Comparison of ENCODE assay signal across 1 cellular context in genomic region chr10:50624154-50624865, GRCh38.
A peak's percentile ranks its signal among the peaks of the same experiment; 100 is the strongest.
TF ChIP-seq lines count a peak whose summit lies in the region.

No MANE protein-coding gene starts in this region.

TF ChIP-seq in GM12878, 131 proteins besides CTCF, POLR2A, EP300 and RAD21 (continued from another document and continues in another):
- TF ChIP-seq, protein P1, sequence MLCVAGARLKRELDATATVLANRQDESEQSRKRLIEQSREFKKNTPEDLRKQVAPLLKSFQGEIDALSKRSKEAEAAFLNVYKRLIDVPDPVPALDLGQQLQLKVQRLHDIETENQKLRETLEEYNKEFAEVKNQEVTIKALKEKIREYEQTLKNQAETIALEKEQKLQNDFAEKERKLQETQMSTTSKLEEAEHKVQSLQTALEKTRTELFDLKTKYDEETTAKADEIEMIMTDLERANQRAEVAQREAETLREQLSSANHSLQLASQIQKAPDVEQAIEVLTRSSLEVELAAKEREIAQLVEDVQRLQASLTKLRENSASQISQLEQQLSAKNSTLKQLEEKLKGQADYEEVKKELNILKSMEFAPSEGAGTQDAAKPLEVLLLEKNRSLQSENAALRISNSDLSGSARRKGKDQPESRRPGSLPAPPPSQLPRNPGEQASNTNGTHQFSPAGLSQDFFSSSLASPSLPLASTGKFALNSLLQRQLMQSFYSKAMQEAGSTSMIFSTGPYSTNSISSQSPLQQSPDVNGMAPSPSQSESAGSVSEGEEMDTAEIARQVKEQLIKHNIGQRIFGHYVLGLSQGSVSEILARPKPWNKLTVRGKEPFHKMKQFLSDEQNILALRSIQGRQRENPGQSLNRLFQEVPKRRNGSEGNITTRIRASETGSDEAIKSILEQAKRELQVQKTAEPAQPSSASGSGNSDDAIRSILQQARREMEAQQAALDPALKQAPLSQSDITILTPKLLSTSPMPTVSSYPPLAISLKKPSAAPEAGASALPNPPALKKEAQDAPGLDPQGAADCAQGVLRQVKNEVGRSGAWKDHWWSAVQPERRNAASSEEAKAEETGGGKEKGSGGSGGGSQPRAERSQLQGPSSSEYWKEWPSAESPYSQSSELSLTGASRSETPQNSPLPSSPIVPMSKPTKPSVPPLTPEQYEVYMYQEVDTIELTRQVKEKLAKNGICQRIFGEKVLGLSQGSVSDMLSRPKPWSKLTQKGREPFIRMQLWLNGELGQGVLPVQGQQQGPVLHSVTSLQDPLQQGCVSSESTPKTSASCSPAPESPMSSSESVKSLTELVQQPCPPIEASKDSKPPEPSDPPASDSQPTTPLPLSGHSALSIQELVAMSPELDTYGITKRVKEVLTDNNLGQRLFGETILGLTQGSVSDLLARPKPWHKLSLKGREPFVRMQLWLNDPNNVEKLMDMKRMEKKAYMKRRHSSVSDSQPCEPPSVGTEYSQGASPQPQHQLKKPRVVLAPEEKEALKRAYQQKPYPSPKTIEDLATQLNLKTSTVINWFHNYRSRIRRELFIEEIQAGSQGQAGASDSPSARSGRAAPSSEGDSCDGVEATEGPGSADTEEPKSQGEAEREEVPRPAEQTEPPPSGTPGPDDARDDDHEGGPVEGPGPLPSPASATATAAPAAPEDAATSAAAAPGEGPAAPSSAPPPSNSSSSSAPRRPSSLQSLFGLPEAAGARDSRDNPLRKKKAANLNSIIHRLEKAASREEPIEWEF (IDR thresholded peaks at IDR 0.05; ENCODE audit: insufficient replicate concordance, low read depth, low read length), result no peak
- TF ChIP-seq CEBPB (IDR thresholded peaks at IDR 0.05; ENCODE audit: borderline replicate concordance in 1 of 2, low read depth in 2 of 2, low read length in 2 of 2) (no peak), ZSCAN29 (IDR thresholded peaks at IDR 0.05) (peak; percentile 88), ESRRA (IDR thresholded peaks at IDR 0.05; ENCODE audit: low read length) (peak; percentile 45), ZNF24 (IDR thresholded peaks at IDR 0.05) (0 out of 2 replicates have a peak, but pooled peaks have one; percentile 51), BACH1 (IDR thresholded peaks at IDR 0.05; ENCODE audit: borderline replicate concordance) (peak; percentile 77; the same call in 1 of the 2 replicates), TBL1XR1 (IDR thresholded peaks at IDR 0.05; ENCODE audit: low read depth, low read length) (0 out of 2 replicates have a peak, but pooled peaks have one; percentile 46), SRF (IDR thresholded peaks at IDR 0.05; ENCODE audit: low read depth in 2 of 2, low read length in 2 of 2) (no peak), TCF12 (IDR thresholded peaks at IDR 0.05; ENCODE audit: low read depth, low read length) (no peak), NBN (IDR thresholded peaks at IDR 0.05) (peak; percentile 77), NFYA (IDR thresholded peaks at IDR 0.05; ENCODE audit: borderline replicate concordance, low read depth, low read length) (no peak), NR2C1 (IDR thresholded peaks at IDR 0.05) (peak; percentile 51; the same call in 1 of the 2 replicates), SREBF1 (IDR thresholded peaks at IDR 0.05; ENCODE audit: low read length) (no peak), TAF1 (IDR thresholded peaks at IDR 0.05; ENCODE audit: borderline replicate concordance, low read depth, low read length) (peak; percentile 48; the same call in 1 of the 2 replicates), KLF5 (IDR thresholded peaks at IDR 0.05; ENCODE audit: partially characterized antibody) (peak; percentile 77), TCF3 (IDR thresholded peaks at IDR 0.05; ENCODE audit: borderline replicate concordance, insufficient read depth, low read depth, low read length) (0 out of 2 replicates have a peak, but pooled peaks have one; percentile 20), IKZF1 (conservative IDR thresholded peaks at IDR 0.05) (peak; percentile 87; the same call in 1 of the 2 replicates), PRDM15 (CRISPR knock-in tag; IDR thresholded peaks at IDR 0.05) (no peak), SP1 (IDR thresholded peaks at IDR 0.05; ENCODE audit: low read depth, low read length) (peak; percentile 99), NR2F1 (conservative IDR thresholded peaks at IDR 0.05) (peak; percentile 56), HCFC1 (IDR thresholded peaks at IDR 0.05; ENCODE audit: low read length) (peak; percentile 59; the same call in 1 of the 2 replicates), CBFB (IDR thresholded peaks at IDR 0.05; ENCODE audit: low read depth) (peak; percentile 39; the same call in 1 of the 2 replicates), EGR1 (IDR thresholded peaks at IDR 0.05; ENCODE audit: borderline replicate concordance in 1 of 2, low read depth in 2 of 2, low read length in 2 of 2) (peak in 1 of 2 experiments; percentile 83; a peak in 2 of 3 replicates), CHD1 (IDR thresholded peaks at IDR 0.05; ENCODE audit: low read depth, low read length) (no peak), RB1 (IDR thresholded peaks at IDR 0.05; ENCODE audit: borderline replicate concordance) (peak; percentile 73; the same call in 1 of the 2 replicates), ATF3 (IDR thresholded peaks at IDR 0.05; ENCODE audit: borderline replicate concordance, extremely low read depth, low read depth, low read length) (peak; percentile 15; the same call in 1 of the 2 replicates), SMC3 (IDR thresholded peaks at IDR 0.05; ENCODE audit: borderline replicate concordance, low read length) (no peak), RELB (IDR thresholded peaks at IDR 0.05; ENCODE audit: low read depth) (peak; percentile 92)
- TF ChIP-seq, protein P2, sequence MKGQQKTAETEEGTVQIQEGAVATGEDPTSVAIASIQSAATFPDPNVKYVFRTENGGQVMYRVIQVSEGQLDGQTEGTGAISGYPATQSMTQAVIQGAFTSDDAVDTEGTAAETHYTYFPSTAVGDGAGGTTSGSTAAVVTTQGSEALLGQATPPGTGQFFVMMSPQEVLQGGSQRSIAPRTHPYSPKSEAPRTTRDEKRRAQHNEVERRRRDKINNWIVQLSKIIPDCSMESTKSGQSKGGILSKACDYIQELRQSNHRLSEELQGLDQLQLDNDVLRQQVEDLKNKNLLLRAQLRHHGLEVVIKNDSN (IDR thresholded peaks at IDR 0.05; ENCODE audit: borderline replicate concordance, extremely low read length, insufficient read depth, low read depth, low read length), result no peak
- TF ChIP-seq, protein P3, sequence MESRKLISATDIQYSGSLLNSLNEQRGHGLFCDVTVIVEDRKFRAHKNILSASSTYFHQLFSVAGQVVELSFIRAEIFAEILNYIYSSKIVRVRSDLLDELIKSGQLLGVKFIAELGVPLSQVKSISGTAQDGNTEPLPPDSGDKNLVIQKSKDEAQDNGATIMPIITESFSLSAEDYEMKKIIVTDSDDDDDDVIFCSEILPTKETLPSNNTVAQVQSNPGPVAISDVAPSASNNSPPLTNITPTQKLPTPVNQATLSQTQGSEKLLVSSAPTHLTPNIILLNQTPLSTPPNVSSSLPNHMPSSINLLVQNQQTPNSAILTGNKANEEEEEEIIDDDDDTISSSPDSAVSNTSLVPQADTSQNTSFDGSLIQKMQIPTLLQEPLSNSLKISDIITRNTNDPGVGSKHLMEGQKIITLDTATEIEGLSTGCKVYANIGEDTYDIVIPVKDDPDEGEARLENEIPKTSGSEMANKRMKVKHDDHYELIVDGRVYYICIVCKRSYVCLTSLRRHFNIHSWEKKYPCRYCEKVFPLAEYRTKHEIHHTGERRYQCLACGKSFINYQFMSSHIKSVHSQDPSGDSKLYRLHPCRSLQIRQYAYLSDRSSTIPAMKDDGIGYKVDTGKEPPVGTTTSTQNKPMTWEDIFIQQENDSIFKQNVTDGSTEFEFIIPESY (IDR thresholded peaks at IDR 0.05), result no peak
- TF ChIP-seq, protein P4, sequence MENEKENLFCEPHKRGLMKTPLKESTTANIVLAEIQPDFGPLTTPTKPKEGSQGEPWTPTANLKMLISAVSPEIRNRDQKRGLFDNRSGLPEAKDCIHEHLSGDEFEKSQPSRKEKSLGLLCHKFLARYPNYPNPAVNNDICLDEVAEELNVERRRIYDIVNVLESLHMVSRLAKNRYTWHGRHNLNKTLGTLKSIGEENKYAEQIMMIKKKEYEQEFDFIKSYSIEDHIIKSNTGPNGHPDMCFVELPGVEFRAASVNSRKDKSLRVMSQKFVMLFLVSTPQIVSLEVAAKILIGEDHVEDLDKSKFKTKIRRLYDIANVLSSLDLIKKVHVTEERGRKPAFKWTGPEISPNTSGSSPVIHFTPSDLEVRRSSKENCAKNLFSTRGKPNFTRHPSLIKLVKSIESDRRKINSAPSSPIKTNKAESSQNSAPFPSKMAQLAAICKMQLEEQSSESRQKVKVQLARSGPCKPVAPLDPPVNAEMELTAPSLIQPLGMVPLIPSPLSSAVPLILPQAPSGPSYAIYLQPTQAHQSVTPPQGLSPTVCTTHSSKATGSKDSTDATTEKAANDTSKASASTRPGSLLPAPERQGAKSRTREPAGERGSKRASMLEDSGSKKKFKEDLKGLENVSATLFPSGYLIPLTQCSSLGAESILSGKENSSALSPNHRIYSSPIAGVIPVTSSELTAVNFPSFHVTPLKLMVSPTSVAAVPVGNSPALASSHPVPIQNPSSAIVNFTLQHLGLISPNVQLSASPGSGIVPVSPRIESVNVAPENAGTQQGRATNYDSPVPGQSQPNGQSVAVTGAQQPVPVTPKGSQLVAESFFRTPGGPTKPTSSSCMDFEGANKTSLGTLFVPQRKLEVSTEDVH (IDR thresholded peaks at IDR 0.05; ENCODE audit: low read depth, partially characterized antibody), result peak; percentile 56
- TF ChIP-seq, protein P5, sequence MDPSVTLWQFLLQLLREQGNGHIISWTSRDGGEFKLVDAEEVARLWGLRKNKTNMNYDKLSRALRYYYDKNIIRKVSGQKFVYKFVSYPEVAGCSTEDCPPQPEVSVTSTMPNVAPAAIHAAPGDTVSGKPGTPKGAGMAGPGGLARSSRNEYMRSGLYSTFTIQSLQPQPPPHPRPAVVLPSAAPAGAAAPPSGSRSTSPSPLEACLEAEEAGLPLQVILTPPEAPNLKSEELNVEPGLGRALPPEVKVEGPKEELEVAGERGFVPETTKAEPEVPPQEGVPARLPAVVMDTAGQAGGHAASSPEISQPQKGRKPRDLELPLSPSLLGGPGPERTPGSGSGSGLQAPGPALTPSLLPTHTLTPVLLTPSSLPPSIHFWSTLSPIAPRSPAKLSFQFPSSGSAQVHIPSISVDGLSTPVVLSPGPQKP (IDR thresholded peaks at IDR 0.05; ENCODE audit: low read depth, low read length), result peak; percentile 69; the same call in 1 of the 2 replicates
- TF ChIP-seq, protein P6, sequence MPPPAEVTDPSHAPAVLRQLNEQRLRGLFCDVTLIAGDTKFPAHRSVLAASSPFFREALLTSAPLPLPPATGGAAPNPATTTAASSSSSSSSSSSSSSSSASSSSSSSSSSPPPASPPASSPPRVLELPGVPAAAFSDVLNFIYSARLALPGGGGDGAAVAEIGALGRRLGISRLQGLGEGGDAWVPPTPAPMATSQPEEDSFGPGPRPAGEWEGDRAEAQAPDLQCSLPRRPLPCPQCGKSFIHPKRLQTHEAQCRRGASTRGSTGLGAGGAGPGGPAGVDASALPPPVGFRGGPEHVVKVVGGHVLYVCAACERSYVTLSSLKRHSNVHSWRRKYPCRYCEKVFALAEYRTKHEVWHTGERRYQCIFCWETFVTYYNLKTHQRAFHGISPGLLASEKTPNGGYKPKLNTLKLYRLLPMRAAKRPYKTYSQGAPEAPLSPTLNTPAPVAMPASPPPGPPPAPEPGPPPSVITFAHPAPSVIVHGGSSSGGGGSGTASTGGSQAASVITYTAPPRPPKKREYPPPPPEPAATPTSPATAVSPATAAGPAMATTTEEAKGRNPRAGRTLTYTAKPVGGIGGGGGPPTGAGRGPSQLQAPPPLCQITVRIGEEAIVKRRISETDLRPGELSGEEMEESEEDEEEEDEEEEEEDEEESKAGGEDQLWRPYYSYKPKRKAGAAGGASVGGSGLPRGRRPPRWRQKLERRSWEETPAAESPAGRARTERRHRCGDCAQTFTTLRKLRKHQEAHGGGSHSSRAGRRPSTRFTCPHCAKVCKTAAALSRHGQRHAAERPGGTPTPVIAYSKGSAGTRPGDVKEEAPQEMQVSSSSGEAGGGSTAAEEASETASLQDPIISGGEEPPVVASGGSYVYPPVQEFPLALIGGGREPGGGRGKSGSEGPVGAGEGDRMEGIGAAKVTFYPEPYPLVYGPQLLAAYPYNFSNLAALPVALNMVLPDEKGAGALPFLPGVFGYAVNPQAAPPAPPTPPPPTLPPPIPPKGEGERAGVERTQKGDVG (CRISPR knock-in tag; IDR thresholded peaks at IDR 0.05), result no peak
